ENCODE assay signal across 34 cellular contexts in the genomic region with DNA sequence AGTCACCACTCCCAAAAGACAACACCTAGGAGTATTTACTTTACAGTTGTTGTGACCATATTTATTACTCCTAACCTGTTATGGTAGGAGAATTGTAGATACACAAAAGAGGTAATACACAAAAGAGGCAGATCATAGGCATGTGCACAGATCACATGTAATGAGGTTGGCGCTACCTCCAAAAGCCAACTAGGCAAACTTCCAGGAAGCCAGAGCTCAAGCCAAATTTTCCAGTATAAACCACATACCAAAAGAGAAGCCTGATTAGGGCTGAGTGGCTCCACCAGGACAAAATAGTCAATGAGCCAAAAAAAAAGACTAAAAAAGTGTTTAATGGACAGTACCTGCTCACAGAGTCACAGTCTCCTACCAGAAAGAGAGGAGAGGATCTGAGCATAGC.
"Had no signal": no experiment of that assay in that cellular context is flagged by ENCODE, and none has a peak within 500 bp of the region (broad histone marks: within the 10 kb centered on the region; RNA-seq: fewer than 3 reads in every experiment).

No MANE protein-coding gene starts in this region.

- H3K27me3 ChIP-seq: adrenal gland, Peyer's patch had no signal

- H3K36me3 ChIP-seq: adrenal gland, MG63, Peyer's patch, WERI-Rb-1 had no signal

- H3K4me3 Mint-ChIP-seq: activated CD8-positive, alpha-beta T cell treated with anti-CD3 and anti-CD28 coated beads for 36 hours; activated naive CD4-positive, alpha-beta T cell treated with anti-CD3 and anti-CD28 coated beads for 36 hours; activated T-cell treated with anti-CD3 and anti-CD28 coated beads, Interleukin-2, amount 50 U/mL, for 24 hours; brain had no signal

- H3K9me3 ChIP-seq: adrenal gland, MG63, Peyer's patch had no signal

- H3K4me3 ChIP-seq: adrenal gland, MG63, Peyer's patch had no signal

- H3K27ac Mint-ChIP-seq: activated CD8-positive, alpha-beta T cell treated with anti-CD3 and anti-CD28 coated beads for 36 hours; activated naive CD4-positive, alpha-beta T cell treated with anti-CD3 and anti-CD28 coated beads for 36 hours; activated naive CD4-positive, alpha-beta T cell treated with anti-CD3 and anti-CD28 coated beads, Interleukin-2, amount 50 U/mL, for 72 hours; activated T-cell treated with anti-CD3 and anti-CD28 coated beads, Interleukin-2, amount 50 U/mL, for 24 hours; brain had no signal

- H3K27me3 Mint-ChIP-seq: activated CD8-positive, alpha-beta T cell treated with anti-CD3 and anti-CD28 coated beads for 36 hours; activated T-cell treated with anti-CD3 and anti-CD28 coated beads, Interleukin-2, amount 50 U/mL, for 24 hours; brain had no signal

- ATAC-seq: activated CD8-positive, alpha-beta T cell treated with anti-CD3 and anti-CD28 coated beads for 36 hours; activated naive CD4-positive, alpha-beta T cell treated with anti-CD3 and anti-CD28 coated beads, Interleukin-2, amount 50 U/mL, for 72 hours; PC-3 had no signal

- DNase-seq: activated CD4-positive, alpha-beta T cell treated with anti-CD3 and anti-CD28 coated beads for 1 hour; activated CD4-positive, alpha-beta T cell treated with anti-CD3 and anti-CD28 coated beads for 48 hours; activated CD4-positive, alpha-beta T cell treated with anti-CD3 and anti-CD28 coated beads, Interleukin-2, amount 50 U/mL, for 4 hours; activated CD4-positive, CD25-positive, alpha-beta regulatory T cell; activated CD8-positive, alpha-beta T cell treated with anti-CD3 and anti-CD28 coated beads for 36 hours; activated gamma-delta T cell treated with Interleukin-2 at 50 U/mL for 16 hours; activated naive CD4-positive, alpha-beta T cell treated with anti-CD3 and anti-CD28 coated beads for 36 hours; activated T-cell treated with anti-CD3 and anti-CD28 coated beads, Interleukin-2, amount 50 U/mL, for 24 hours; adrenal gland; central memory CD4-positive, alpha-beta T cell; Kasumi-1; KG1; MG63; NCI-H1048; NCI-H1105 treated with DMSO at 0.1 percent for 48 hours; NCI-H1436; NCI-H1694; NCI-H1930; NCI-H2107; NCI-H2171; NCI-H524; NCI-H69; NCI-H82; NK-92 treated with Interleukin-12 subunit alpha and Interleukin-12 subunit beta, amount 100 ng/mL, for 24 hours; PC-3; Peyer's patch; RPMI8226; SW 1271; T-helper 1 cell; T-helper 2 cell; T-helper 9 cell; WERI-Rb-1 had no signal

- H3K36me3 Mint-ChIP-seq: brain had no signal

- H3K27ac ChIP-seq: adrenal gland, Peyer's patch, WERI-Rb-1 had no signal

- H3K4me1 Mint-ChIP-seq: brain had no signal

- H3K4me1 ChIP-seq: adrenal gland, Peyer's patch had no signal
